In the genomic region with DNA sequence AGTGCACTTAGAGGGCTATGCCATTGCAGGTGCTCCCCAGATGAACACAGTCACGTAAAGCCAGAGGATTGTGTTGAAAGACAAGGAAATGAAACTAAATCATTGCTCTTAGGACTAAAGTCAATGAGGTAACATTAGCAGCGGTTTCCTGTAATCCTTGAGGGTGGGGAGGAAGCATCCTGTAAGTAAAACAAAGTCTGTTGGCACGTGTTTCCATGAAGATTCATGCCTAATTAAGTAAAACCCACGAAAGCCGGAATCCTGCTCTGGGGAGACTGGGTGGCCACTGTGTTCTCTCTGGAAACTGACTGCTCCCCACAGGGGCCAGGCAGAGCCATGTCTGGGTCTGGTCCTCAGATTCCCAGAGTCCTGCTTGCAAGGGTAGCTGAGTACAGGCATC, we compare ENCODE assay signal across 8 cellular contexts. TPM values are rescaled to one million over a fixed set of nuclear protein-coding genes. Genes with fewer than 3 reads are reported as not detected.
DNase-seq lines count a peak whose midpoint lies in the region; ATAC-seq and TF ChIP-seq lines count a peak whose summit lies in the region.

No MANE protein-coding gene starts in this region.

- no peaks in the 10 kb centered on the region for H3K9me3 ChIP-seq in heart left ventricle
- no peaks in the 10 kb centered on the region for H3K9me3 ChIP-seq in right atrium auricular region
- no peaks in the 10 kb centered on the region for H3K9me3 ChIP-seq in upper lobe of right lung

- peak overlapping the region in 8 of 12 donors; percentile 16 to 64 (median 51) for H3K27ac ChIP-seq in heart left ventricle
- H3K27ac ChIP-seq in right atrium auricular region: no peak overlapping the region
- peak overlapping the region; percentile 24 for H3K27ac ChIP-seq in upper lobe of right lung

- POLR2A ChIA-PET in HEK293T (lab: Yijun Ruan, JAX): no interaction called here

- intact Hi-C loops in heart left ventricle (cut with DNase I): loop anchor here in 5 of 10 donors (2.0 to 10.0 kb wide), 4 partner anchors 37 to 187 kb away; a partner anchor contains a TSS
- intact Hi-C loops in upper lobe of right lung (cut with DNase I): no loop called here

- H3K36me3 ChIP-seq in heart left ventricle (no peaks in the 10 kb centered on the region), right atrium auricular region (no peaks in the 10 kb centered on the region), upper lobe of right lung (no peaks in the 10 kb centered on the region)

- WGBS in heart left ventricle, 4 donors: 45 to 69% (median 61%) methylated on average over 5 of the region's 5 CpGs

- CTCF ChIA-PET in HEK293T (lab: Yijun Ruan, JAX): interaction anchor here (1.0 kb wide), 1 partner anchor 372 kb away, joined by 4 read pairs; no protein-coding TSS in a partner anchor

- H3K4me1 ChIP-seq in heart left ventricle (peaks cover 0 to 12% (median 6%) of the 10 kb centered on the region in 12 donors), right atrium auricular region (no peaks in the 10 kb centered on the region), upper lobe of right lung (peaks cover 5% of the 10 kb centered on the region)

- H3K27me3 ChIP-seq in heart left ventricle (peaks cover 0 to 2% (median 0%) of the 10 kb centered on the region in 9 donors), right atrium auricular region (no peaks in the 10 kb centered on the region), upper lobe of right lung (no peaks in the 10 kb centered on the region)

- TF ChIP-seq POLR2A in heart left ventricle (IDR thresholded peaks at IDR 0.05): no peak

- peak in 3 of 5 donors; percentile 26 to 58 (median 34) for DNase-seq in heart left ventricle
- DNase-seq in right atrium auricular region (ENCODE audit: low spot score): no peak
- DNase-seq in astrocyte of the hippocampus (ENCODE audit: low read depth, low spot score): peak; percentile 7
- no peak for DNase-seq in upper lobe of right lung
- DNase-seq in NCI-H1092 treated with DMSO at 0.1 percent for 48 hours (lab: John Stamatoyannopoulos, UW): no peak
- DNase-seq in HEK293T (ENCODE audit: extremely low spot score): no peak
- no peak for DNase-seq in HCEC 1CT

- TF ChIP-seq CTCF in heart left ventricle (IDR thresholded peaks at IDR 0.05): no peak
- TF ChIP-seq CTCF in right atrium auricular region (IDR thresholded peaks at IDR 0.05): no peak
- no peak for TF ChIP-seq CTCF in upper lobe of right lung (IDR thresholded peaks at IDR 0.05)

- H3K4me3 ChIP-seq in heart left ventricle (no peak overlapping the region), right atrium auricular region (no peak overlapping the region), upper lobe of right lung (no peak overlapping the region)

- ATAC-seq in heart left ventricle (peak; percentile 29 to 87 (median 62)), HG03039 (IDR thresholded peaks at IDR 0.05; ENCODE audit: unreplicated experiment) (peak; percentile 61), upper lobe of right lung (peak; percentile 61)

TF ChIP-seq in HEK293T, 16 proteins besides CTCF, POLR2A, EP300 and RAD21:
- TF ChIP-seq ELF4 (IDR thresholded peaks at IDR 0.05) (no peak), TARDBP (IDR thresholded peaks at IDR 0.05) (no peak)

RNA-seq across cellular contexts. Expression of a gene that starts 18.3 kb away (rescaled TPM):
- total RNA-seq in heart left ventricle (1 to 10 TPM in 1 of 9 donors, under 1 TPM in 6, not detected in 2; 0.26 to 1.7 (median 0.52) TPM), right atrium auricular region (under 1 TPM in 1 of 2 donors, not detected in 1; 0.39 TPM), upper lobe of right lung (2.5 TPM)
- polyA plus RNA-seq in heart left ventricle: under 1 TPM; 0.32 to 0.46 TPM

Comparison
In these comparisons a context has a peak if more than half of its experiments do, and no peak if none do; other contexts are left out.
1. DNase-seq: peak in heart left ventricle (3 of 5) and astrocyte of the hippocampus (single experiment); none in right atrium auricular region (single experiment), upper lobe of right lung (single experiment), NCI-H1092 treated with DMSO at 0.1 percent for 48 hours (single experiment), HEK293T (single experiment) and HCEC 1CT (single experiment).
2. H3K27ac ChIP-seq: peak in heart left ventricle (8 of 12) and upper lobe of right lung (single experiment); none in right atrium auricular region (0 of 2).
3. Peak in every context shown above with its lines, with median percentiles within 50 percentile points of each other: ATAC-seq.